10 cellular contexts compared by ENCODE assay signal in genomic region chr9:79565245-79565644, GRCh38. TPM values are rescaled to one million over a fixed set of nuclear protein-coding genes. Genes with fewer than 3 reads are reported as not detected.
DNase-seq lines count a peak whose midpoint lies in the region; ATAC-seq and TF ChIP-seq lines count a peak whose summit lies in the region.
"Had no signal": no experiment of that assay in that cellular context is flagged by ENCODE, and none has a peak within 500 bp of the region (broad histone marks: within the 10 kb centered on the region; RNA-seq: fewer than 3 reads in every experiment).

No MANE protein-coding gene starts in this region.

- H3K4me1 Mint-ChIP-seq in activated T-helper 17 cell treated with anti-CD3 and anti-CD28 coated beads, Interleukin-2, amount 50 U/mL, for 72 hours, result no peaks in the 10 kb centered on the region
- peaks cover 32% of the 10 kb centered on the region for H3K4me1 Mint-ChIP-seq in CD14-positive monocyte

- WGBS in stomach, 5 donors, result 65 to 90% (median 71%) methylated on average over 2 of the region's 2 CpGs

- peaks cover 0 to 4% (median 3%) of the 10 kb centered on the region in 3 donors for H3K27me3 ChIP-seq in stomach

- no peak overlapping the region for H3K4me3 Mint-ChIP-seq in activated T-helper 17 cell treated with anti-CD3 and anti-CD28 coated beads, Interleukin-2, amount 50 U/mL, for 72 hours
- no peak overlapping the region for H3K4me3 Mint-ChIP-seq in CD14-positive monocyte
- H3K4me3 Mint-ChIP-seq: brain had no signal

- TF ChIP-seq POLR2A in stomach (IDR thresholded peaks at IDR 0.05), result no peak

- H3K4me3 ChIP-seq in stomach, result no peak overlapping the region

- H3K4me1 ChIP-seq in stomach, result peaks cover 2 to 7% (median 5%) of the 10 kb centered on the region in 4 donors

- TF ChIP-seq CTCF in CD14-positive monocyte (IDR thresholded peaks at IDR 0.05), result no peak
- no peak for TF ChIP-seq CTCF in stomach (IDR thresholded peaks at IDR 0.05)

- H3K27ac Mint-ChIP-seq in activated T-helper 17 cell treated with anti-CD3 and anti-CD28 coated beads, Interleukin-2, amount 50 U/mL, for 72 hours, result no peak overlapping the region
- H3K27ac Mint-ChIP-seq in CD14-positive monocyte, result no peak overlapping the region
- H3K27ac Mint-ChIP-seq: brain had no signal

- DNase-seq in T1000 (lab: John Stamatoyannopoulos, UW), result no peak
- no peak for DNase-seq in NOMO-1 treated with DMSO at 0.1 percent for 48 hours (lab: John Stamatoyannopoulos, UW; ENCODE audit: unreplicated experiment)
- no peak for DNase-seq in CD14-positive monocyte (ENCODE audit: low spot score)
- no peak for DNase-seq in stomach
- DNase-seq: islet precursor cell had no signal

- H3K27ac ChIP-seq in stomach, result no peak overlapping the region

- peaks cover 4% of the 10 kb centered on the region for H3K27me3 Mint-ChIP-seq in activated T-helper 17 cell treated with anti-CD3 and anti-CD28 coated beads, Interleukin-2, amount 50 U/mL, for 72 hours
- peaks cover 0 to 10% (median 9%) of the 10 kb centered on the region in 3 donors for H3K27me3 Mint-ChIP-seq in CD14-positive monocyte (ENCODE audit: low read depth in 3 of 3)

- peaks cover 0 to 5% (median 2%) of the 10 kb centered on the region in 4 donors for H3K9me3 ChIP-seq in stomach

- no peaks in the 10 kb centered on the region for H3K9me3 Mint-ChIP-seq in activated T-helper 17 cell treated with anti-CD3 and anti-CD28 coated beads, Interleukin-2, amount 50 U/mL, for 72 hours
- H3K9me3 Mint-ChIP-seq in CD14-positive monocyte, result peaks cover 0 to 2% (median 0%) of the 10 kb centered on the region in 7 donors

- no peaks in the 10 kb centered on the region for H3K36me3 ChIP-seq in stomach

- intact Hi-C loops in CD14-positive monocyte (cut with micrococcal nuclease) (loop anchor here in 1 of 2 donors (10.0 kb wide), 1 partner anchor 430 kb away; no protein-coding TSS in a partner anchor), stomach (cut with DNase I; ENCODE audit: low total_unique reads) (no loop called here)

- H3K36me3 Mint-ChIP-seq in activated T-helper 17 cell treated with anti-CD3 and anti-CD28 coated beads, Interleukin-2, amount 50 U/mL, for 72 hours (ENCODE audit: low read depth), result no peaks in the 10 kb centered on the region
- H3K36me3 Mint-ChIP-seq in CD14-positive monocyte, result no peaks in the 10 kb centered on the region
- H3K36me3 Mint-ChIP-seq: brain had no signal

- ATAC-seq in GM18519 (IDR thresholded peaks at IDR 0.05; ENCODE audit: low FRiP score, unreplicated experiment) (peak; percentile 96), GM21367 (IDR thresholded peaks at IDR 0.05; ENCODE audit: unreplicated experiment) (peak; percentile 91), HG03280 (IDR thresholded peaks at IDR 0.05; ENCODE audit: unreplicated experiment) (peak; percentile 85)
- peak; percentile 97 for ATAC-seq in activated T-helper 17 cell treated with anti-CD3 and anti-CD28 coated beads, Interleukin-2, amount 50 U/mL, for 72 hours (replicated peaks)

- TF ChIP-seq EP300 in stomach (IDR thresholded peaks at IDR 0.05), result no peak

RNA-seq across cellular contexts. Expression of gene TLE4, which starts 6.5 kb away (rescaled TPM):
- 10 to 100 TPM; 17.4 to 19.3 TPM for total RNA-seq in activated T-helper 17 cell treated with anti-CD3 and anti-CD28 coated beads, Interleukin-2, amount 50 U/mL, for 72 hours
- polyA plus RNA-seq in CD14-positive monocyte (10 to 100 TPM; 21.0 to 21.7 TPM), stomach (10 to 100 TPM in 1 of 3 donors, 1 to 10 TPM in 2; 6.2 to 12.4 (median 7.2) TPM)
- total RNA-seq in stomach, result 10 to 100 TPM; 18.5 to 85.2 (median 42.0) TPM
